Comparison of ENCODE assay signal across 1 cellular context in the genomic region with DNA sequence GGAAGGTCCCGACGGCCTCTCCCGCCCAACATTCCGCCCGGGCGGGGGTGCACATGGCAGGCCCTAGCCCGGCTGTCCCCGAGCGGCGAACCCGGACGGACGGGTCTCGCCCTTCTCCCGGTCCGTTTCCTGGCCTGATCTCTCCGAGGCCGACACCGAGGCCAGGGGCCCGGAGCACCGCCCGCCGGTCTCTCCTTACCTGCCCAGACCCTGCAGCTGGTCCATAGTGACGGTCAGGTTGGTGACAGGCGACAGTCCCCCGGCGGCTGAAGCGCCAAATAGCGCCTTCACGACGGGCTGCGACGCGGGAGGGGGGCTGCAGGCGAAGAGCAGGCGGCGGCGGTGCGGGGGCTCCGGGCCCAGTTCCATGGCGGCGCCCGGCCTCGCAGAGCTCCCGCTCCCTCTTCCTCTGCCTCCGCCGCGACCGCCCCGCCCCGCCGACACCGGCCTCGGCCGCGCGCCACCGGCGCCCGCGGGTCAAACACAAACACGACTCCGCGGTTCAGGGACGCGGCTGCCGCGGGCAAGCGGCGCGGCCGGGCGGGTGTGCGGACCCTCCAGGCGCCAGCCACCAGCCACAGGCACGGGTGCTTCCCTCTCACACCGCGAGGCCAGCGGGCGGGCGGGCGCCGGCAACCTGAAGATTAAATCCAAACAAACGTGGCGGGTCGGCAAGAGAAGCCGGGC.
TF ChIP-seq lines count a peak whose summit lies in the region.

No MANE protein-coding gene starts in this region.

TF ChIP-seq in HepG2, 621 proteins besides CTCF, POLR2A, EP300 and RAD21 (continued from another document and continues in another):
- TF ChIP-seq, protein P1, sequence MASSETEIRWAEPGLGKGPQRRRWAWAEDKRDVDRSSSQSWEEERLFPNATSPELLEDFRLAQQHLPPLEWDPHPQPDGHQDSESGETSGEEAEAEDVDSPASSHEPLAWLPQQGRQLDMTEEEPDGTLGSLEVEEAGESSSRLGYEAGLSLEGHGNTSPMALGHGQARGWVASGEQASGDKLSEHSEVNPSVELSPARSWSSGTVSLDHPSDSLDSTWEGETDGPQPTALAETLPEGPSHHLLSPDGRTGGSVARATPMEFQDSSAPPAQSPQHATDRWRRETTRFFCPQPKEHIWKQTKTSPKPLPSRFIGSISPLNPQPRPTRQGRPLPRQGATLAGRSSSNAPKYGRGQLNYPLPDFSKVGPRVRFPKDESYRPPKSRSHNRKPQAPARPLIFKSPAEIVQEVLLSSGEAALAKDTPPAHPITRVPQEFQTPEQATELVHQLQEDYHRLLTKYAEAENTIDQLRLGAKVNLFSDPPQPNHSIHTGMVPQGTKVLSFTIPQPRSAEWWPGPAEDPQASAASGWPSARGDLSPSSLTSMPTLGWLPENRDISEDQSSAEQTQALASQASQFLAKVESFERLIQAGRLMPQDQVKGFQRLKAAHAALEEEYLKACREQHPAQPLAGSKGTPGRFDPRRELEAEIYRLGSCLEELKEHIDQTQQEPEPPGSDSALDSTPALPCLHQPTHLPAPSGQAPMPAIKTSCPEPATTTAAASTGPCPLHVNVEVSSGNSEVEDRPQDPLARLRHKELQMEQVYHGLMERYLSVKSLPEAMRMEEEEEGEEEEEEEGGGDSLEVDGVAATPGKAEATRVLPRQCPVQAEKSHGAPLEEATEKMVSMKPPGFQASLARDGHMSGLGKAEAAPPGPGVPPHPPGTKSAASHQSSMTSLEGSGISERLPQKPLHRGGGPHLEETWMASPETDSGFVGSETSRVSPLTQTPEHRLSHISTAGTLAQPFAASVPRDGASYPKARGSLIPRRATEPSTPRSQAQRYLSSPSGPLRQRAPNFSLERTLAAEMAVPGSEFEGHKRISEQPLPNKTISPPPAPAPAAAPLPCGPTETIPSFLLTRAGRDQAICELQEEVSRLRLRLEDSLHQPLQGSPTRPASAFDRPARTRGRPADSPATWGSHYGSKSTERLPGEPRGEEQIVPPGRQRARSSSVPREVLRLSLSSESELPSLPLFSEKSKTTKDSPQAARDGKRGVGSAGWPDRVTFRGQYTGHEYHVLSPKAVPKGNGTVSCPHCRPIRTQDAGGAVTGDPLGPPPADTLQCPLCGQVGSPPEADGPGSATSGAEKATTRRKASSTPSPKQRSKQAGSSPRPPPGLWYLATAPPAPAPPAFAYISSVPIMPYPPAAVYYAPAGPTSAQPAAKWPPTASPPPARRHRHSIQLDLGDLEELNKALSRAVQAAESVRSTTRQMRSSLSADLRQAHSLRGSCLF (CRISPR knock-in tag; IDR thresholded peaks at IDR 0.05; ENCODE audit: borderline replicate concordance) = no peak
- TF ChIP-seq SP1 (IDR thresholded peaks at IDR 0.05) (no peak), SP1 (CRISPR knock-in tag; IDR thresholded peaks at IDR 0.05) (no peak), NFE2L1 (CRISPR knock-in tag; IDR thresholded peaks at IDR 0.05; ENCODE audit: borderline replicate concordance) (no peak), TOPORS (CRISPR knock-in tag; IDR thresholded peaks at IDR 0.05) (peak; percentile 58; the same call in 1 of the 2 replicates), BCL6 (CRISPR knock-in tag; IDR thresholded peaks at IDR 0.05) (no peak), ZNF737 (CRISPR knock-in tag; IDR thresholded peaks at IDR 0.05; ENCODE audit: borderline replicate concordance) (no peak), HDAC6 (IDR thresholded peaks at IDR 0.05; ENCODE audit: low read depth, low read length) (no peak), KLF15 (CRISPR knock-in tag; IDR thresholded peaks at IDR 0.05; ENCODE audit: borderline replicate concordance) (no peak), ZNF264 (CRISPR knock-in tag; IDR thresholded peaks at IDR 0.05) (no peak), SRSF9 (IDR thresholded peaks at IDR 0.05; ENCODE audit: borderline replicate concordance, insufficient read depth, low read depth, low read length, poor library complexity, severe bottlenecking) (no peak), STAT5B (CRISPR knock-in tag; IDR thresholded peaks at IDR 0.05) (no peak), KLF9 (CRISPR knock-in tag; IDR thresholded peaks at IDR 0.05; ENCODE audit: low read depth) (no peak), ONECUT2 (CRISPR knock-in tag; IDR thresholded peaks at IDR 0.05) (no peak), ZSCAN22 (CRISPR knock-in tag; IDR thresholded peaks at IDR 0.05) (no peak), ZNF367 (CRISPR knock-in tag; IDR thresholded peaks at IDR 0.05; ENCODE audit: borderline replicate concordance) (peak; percentile 22; the same call in 1 of the 2 replicates), RXRA (CRISPR knock-in tag; IDR thresholded peaks at IDR 0.05) (no peak), ZSCAN30 (CRISPR knock-in tag; IDR thresholded peaks at IDR 0.05) (peak; percentile 68; the same call in 1 of the 2 replicates), PAWR (CRISPR knock-in tag; IDR thresholded peaks at IDR 0.05; ENCODE audit: borderline replicate concordance) (no peak), ZNF780A (CRISPR knock-in tag; IDR thresholded peaks at IDR 0.05) (no peak)
- TF ChIP-seq, protein P2, sequence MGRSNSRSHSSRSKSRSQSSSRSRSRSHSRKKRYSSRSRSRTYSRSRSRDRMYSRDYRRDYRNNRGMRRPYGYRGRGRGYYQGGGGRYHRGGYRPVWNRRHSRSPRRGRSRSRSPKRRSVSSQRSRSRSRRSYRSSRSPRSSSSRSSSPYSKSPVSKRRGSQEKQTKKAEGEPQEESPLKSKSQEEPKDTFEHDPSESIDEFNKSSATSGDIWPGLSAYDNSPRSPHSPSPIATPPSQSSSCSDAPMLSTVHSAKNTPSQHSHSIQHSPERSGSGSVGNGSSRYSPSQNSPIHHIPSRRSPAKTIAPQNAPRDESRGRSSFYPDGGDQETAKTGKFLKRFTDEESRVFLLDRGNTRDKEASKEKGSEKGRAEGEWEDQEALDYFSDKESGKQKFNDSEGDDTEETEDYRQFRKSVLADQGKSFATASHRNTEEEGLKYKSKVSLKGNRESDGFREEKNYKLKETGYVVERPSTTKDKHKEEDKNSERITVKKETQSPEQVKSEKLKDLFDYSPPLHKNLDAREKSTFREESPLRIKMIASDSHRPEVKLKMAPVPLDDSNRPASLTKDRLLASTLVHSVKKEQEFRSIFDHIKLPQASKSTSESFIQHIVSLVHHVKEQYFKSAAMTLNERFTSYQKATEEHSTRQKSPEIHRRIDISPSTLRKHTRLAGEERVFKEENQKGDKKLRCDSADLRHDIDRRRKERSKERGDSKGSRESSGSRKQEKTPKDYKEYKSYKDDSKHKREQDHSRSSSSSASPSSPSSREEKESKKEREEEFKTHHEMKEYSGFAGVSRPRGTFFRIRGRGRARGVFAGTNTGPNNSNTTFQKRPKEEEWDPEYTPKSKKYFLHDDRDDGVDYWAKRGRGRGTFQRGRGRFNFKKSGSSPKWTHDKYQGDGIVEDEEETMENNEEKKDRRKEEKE (IDR thresholded peaks at IDR 0.05) = no peak
- TF ChIP-seq, protein P3, sequence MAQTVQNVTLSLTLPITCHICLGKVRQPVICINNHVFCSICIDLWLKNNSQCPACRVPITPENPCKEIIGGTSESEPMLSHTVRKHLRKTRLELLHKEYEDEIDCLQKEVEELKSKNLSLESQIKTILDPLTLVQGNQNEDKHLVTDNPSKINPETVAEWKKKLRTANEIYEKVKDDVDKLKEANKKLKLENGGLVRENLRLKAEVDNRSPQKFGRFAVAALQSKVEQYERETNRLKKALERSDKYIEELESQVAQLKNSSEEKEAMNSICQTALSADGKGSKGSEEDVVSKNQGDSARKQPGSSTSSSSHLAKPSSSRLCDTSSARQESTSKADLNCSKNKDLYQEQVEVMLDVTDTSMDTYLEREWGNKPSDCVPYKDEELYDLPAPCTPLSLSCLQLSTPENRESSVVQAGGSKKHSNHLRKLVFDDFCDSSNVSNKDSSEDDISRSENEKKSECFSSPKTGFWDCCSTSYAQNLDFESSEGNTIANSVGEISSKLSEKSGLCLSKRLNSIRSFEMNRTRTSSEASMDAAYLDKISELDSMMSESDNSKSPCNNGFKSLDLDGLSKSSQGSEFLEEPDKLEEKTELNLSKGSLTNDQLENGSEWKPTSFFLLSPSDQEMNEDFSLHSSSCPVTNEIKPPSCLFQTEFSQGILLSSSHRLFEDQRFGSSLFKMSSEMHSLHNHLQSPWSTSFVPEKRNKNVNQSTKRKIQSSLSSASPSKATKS (CRISPR knock-in tag; IDR thresholded peaks at IDR 0.05) = no peak; the same call in 1 of the 2 replicates
- TF ChIP-seq, protein P4, sequence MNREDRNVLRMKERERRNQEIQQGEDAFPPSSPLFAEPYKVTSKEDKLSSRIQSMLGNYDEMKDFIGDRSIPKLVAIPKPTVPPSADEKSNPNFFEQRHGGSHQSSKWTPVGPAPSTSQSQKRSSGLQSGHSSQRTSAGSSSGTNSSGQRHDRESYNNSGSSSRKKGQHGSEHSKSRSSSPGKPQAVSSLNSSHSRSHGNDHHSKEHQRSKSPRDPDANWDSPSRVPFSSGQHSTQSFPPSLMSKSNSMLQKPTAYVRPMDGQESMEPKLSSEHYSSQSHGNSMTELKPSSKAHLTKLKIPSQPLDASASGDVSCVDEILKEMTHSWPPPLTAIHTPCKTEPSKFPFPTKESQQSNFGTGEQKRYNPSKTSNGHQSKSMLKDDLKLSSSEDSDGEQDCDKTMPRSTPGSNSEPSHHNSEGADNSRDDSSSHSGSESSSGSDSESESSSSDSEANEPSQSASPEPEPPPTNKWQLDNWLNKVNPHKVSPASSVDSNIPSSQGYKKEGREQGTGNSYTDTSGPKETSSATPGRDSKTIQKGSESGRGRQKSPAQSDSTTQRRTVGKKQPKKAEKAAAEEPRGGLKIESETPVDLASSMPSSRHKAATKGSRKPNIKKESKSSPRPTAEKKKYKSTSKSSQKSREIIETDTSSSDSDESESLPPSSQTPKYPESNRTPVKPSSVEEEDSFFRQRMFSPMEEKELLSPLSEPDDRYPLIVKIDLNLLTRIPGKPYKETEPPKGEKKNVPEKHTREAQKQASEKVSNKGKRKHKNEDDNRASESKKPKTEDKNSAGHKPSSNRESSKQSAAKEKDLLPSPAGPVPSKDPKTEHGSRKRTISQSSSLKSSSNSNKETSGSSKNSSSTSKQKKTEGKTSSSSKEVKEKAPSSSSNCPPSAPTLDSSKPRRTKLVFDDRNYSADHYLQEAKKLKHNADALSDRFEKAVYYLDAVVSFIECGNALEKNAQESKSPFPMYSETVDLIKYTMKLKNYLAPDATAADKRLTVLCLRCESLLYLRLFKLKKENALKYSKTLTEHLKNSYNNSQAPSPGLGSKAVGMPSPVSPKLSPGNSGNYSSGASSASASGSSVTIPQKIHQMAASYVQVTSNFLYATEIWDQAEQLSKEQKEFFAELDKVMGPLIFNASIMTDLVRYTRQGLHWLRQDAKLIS (CRISPR knock-in tag; IDR thresholded peaks at IDR 0.05) = no peak
- TF ChIP-seq, protein P5, sequence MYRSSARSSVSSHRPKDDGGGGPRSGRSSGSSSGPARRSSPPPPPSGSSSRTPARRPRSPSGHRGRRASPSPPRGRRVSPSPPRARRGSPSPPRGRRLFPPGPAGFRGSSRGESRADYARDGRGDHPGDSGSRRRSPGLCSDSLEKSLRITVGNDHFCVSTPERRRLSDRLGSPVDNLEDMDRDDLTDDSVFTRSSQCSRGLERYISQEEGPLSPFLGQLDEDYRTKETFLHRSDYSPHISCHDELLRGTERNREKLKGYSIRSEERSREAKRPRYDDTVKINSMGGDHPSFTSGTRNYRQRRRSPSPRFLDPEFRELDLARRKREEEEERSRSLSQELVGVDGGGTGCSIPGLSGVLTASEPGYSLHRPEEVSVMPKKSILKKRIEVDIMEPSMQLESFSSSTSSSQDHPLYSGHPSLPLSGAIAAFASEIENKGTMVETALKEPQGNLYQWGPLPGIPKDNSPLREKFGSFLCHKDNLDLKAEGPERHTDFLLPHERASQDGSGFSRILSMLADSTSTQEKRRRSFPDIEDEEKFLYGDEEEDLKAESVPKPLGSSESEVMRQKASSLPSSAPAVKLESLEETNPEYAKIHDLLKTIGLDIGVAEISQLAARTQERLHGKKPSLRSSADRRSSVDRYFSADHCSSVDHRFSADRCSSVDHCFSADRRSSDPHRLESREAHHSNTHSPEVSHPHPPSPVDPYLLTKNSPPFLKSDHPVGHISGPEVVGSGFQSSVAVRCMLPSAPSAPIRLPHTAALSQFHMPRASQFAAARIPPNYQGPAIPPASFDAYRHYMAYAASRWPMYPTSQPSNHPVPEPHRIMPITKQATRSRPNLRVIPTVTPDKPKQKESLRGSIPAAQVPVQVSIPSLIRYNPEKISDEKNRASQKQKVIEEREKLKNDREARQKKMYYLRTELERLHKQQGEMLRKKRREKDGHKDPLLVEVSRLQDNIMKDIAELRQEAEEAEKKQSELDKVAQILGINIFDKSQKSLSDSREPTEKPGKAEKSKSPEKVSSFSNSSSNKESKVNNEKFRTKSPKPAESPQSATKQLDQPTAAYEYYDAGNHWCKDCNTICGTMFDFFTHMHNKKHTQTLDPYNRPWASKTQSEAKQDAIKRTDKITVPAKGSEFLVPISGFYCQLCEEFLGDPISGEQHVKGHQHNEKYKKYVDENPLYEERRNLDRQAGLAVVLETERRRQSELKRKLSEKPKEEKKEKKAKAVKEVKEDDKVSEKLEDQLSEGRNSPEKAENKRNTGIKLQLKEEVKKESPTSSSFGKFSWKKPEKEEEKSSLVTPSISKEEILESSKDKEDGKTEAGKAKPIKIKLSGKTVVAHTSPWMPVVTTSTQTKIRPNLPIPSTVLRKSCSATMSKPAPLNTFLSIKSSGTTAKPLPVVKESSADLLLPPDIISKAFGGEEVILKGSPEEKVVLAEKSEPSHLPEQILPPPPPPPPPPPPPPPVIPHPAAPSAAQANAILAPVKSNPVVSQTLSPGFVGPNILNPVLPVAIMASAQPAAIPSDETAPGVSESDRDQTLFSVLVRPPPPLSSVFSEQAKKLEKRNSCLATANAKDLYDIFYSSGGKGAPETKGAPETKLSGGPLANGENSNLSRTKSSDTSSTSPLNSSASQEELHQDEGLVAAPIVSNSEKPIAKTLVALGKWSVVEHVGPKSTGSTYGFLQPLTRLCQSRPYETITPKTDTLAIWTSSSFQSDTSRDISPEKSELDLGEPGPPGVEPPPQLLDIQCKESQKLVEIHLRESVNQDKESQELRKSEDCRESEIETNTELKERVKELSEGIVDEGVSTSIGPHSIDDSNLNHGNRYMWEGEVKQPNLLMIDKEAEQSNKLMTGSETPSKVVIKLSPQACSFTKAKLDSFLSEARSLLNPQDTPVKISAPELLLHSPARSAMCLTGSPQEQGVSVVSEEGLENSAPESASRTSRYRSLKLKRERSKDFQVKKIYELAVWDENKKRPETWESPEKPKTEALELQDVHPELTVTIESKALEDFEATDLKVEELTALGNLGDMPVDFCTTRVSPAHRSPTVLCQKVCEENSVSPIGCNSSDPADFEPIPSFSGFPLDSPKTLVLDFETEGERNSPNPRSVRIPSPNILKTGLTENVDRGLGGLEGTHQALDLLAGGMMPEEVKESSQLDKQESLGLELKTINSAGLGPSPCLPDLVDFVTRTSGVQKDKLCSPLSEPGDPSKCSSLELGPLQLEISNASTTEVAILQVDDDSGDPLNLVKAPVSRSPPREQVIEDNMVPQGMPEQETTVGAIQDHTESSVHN (CRISPR knock-in tag; IDR thresholded peaks at IDR 0.05) = no peak
- TF ChIP-seq, protein P6, sequence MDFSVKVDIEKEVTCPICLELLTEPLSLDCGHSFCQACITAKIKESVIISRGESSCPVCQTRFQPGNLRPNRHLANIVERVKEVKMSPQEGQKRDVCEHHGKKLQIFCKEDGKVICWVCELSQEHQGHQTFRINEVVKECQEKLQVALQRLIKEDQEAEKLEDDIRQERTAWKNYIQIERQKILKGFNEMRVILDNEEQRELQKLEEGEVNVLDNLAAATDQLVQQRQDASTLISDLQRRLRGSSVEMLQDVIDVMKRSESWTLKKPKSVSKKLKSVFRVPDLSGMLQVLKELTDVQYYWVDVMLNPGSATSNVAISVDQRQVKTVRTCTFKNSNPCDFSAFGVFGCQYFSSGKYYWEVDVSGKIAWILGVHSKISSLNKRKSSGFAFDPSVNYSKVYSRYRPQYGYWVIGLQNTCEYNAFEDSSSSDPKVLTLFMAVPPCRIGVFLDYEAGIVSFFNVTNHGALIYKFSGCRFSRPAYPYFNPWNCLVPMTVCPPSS (IDR thresholded peaks at IDR 0.05) = no peak
